Comparison of ENCODE assay signal across 22 cellular contexts in genomic region chr10:7697304-7697822, GRCh38. TPM values are rescaled to one million over a fixed set of nuclear protein-coding genes. Genes with fewer than 3 reads are reported as not detected.
"Had no signal": no experiment of that assay in that cellular context is flagged by ENCODE, and none has a peak within 500 bp of the region (broad histone marks: within the 10 kb centered on the region; RNA-seq: fewer than 3 reads in every experiment).

No MANE protein-coding gene starts in this region.

- H3K27ac Mint-ChIP-seq: activated CD4-positive, alpha-beta memory T cell treated with anti-CD3 and anti-CD28 coated beads, Interleukin-2, amount 10 ng/mL, durations not matched to agents 7 days and 5 days; activated naive CD4-positive, alpha-beta T cell treated with anti-CD3 and anti-CD28 coated beads, Interleukin-2, amount 50 U/mL, for 24 hours; natural killer cell; WTC11 had no signal

- H3K4me1 Mint-ChIP-seq: activated CD4-positive, alpha-beta memory T cell treated with anti-CD3 and anti-CD28 coated beads, Interleukin-2, amount 10 ng/mL, durations not matched to agents 7 days and 5 days; activated naive CD4-positive, alpha-beta T cell treated with anti-CD3 and anti-CD28 coated beads, Interleukin-2, amount 50 U/mL, for 24 hours; natural killer cell had no signal

- H3K4me3 Mint-ChIP-seq: activated CD4-positive, alpha-beta memory T cell treated with anti-CD3 and anti-CD28 coated beads, Interleukin-2, amount 10 ng/mL, durations not matched to agents 7 days and 5 days; activated naive CD4-positive, alpha-beta T cell treated with anti-CD3 and anti-CD28 coated beads, Interleukin-2, amount 50 U/mL, for 24 hours; activated T-cell treated with anti-CD3 and anti-CD28 coated beads, Interleukin-2, amount 50 U/mL, for 4 hours; natural killer cell; WTC11 had no signal

- H3K27me3 ChIP-seq: adrenal gland, upper lobe of right lung had no signal

- H3K4me3 ChIP-seq: adrenal gland, mucosa of descending colon, upper lobe of right lung had no signal

- H3K36me3 Mint-ChIP-seq: natural killer cell had no signal

- DNase-seq: activated CD4-positive, alpha-beta memory T cell treated with anti-CD3 and anti-CD28 coated beads, Interleukin-2, amount 10 ng/mL, durations not matched to agents 7 days and 5 days; activated CD4-positive, alpha-beta T cell treated with anti-CD3 and anti-CD28 coated beads for 4 hours; activated effector memory CD4-positive, alpha-beta T cell treated with anti-CD3 and anti-CD28 coated beads, Interleukin-2, amount 50 U/mL, for 16 hours; activated T-cell treated with anti-CD3 and anti-CD28 coated beads, Interleukin-2, amount 50 U/mL, for 4 hours; adrenal gland; central memory CD4-positive, alpha-beta T cell; effector CD8-positive, alpha-beta T cell; mucosa of descending colon; natural killer cell; small intestine; stimulated activated CD4-positive, alpha-beta T cell treated with anti-CD3 and anti-CD28 coated beads, Interleukin-4, amount 100 ng/mL, for 4 hours; stimulated activated CD8-positive, alpha-beta memory T cell treated with anti-CD3 and anti-CD28 coated beads, Interleukin-4, amount 100 ng/mL, for 48 hours; stimulated activated naive CD4-positive, alpha-beta T cell treated with Interleukin-2 at 50 U/mL for 16 hours; SW 1271 had no signal

- H3K9me3 ChIP-seq: upper lobe of right lung had no signal

- H3K27ac ChIP-seq: adrenal gland, upper lobe of right lung had no signal

- H3K36me3 ChIP-seq: adrenal gland, upper lobe of right lung had no signal

- ATAC-seq: activated T-cell treated with anti-CD3 and anti-CD28 coated beads, Interleukin-2, amount 50 U/mL, for 4 hours; mucosa of descending colon; natural killer cell; WTC11 had no signal

- H3K4me1 ChIP-seq: adrenal gland, upper lobe of right lung had no signal

RNA-seq across cellular contexts. Expression of gene ITIH2, which starts 5.8 kb away (rescaled TPM):
- total RNA-seq: activated CD4-positive, alpha-beta memory T cell treated with anti-CD3 and anti-CD28 coated beads, Interleukin-2, amount 10 ng/mL, durations not matched to agents 7 days and 5 days; endothelial cell of umbilical vein; left cardiac atrium; mucosa of descending colon; natural killer cell; posterior vena cava; right cardiac atrium; T-helper 2 cell treated with Interferon-gamma antibody and Interleukin-4, amounts not matched to agents 100 ng/mL and 5 ng/mL, for 36 hours had no signal
- polyA plus RNA-seq: endothelial cell of umbilical vein, right cardiac atrium, small intestine had no signal

RNA-seq across cellular contexts. Expression of gene ITIH5, which starts 30.6 kb away (rescaled TPM):
- total RNA-seq: activated CD4-positive, alpha-beta memory T cell treated with anti-CD3 and anti-CD28 coated beads, Interleukin-2, amount 10 ng/mL, durations not matched to agents 7 days and 5 days; activated T-cell treated with anti-CD3 and anti-CD28 coated beads, Interleukin-2, amount 50 U/mL, for 4 hours; endothelial cell of umbilical vein; natural killer cell; T-helper 2 cell treated with Interferon-gamma antibody and Interleukin-4, amounts not matched to agents 100 ng/mL and 5 ng/mL, for 36 hours had no signal
- polyA plus RNA-seq: endothelial cell of umbilical vein had no signal
